In genomic region chr2:8678731-8679566, GRCh38 we compare ENCODE assay signal across 8 cellular contexts. TPM values are rescaled to one million over a fixed set of nuclear protein-coding genes. Genes with fewer than 3 reads are reported as not detected.
A peak's percentile ranks its signal among the peaks of the same experiment; 100 is the strongest.
DNase-seq lines count a peak whose midpoint lies in the region; ATAC-seq and TF ChIP-seq lines count a peak whose summit lies in the region.

No MANE protein-coding gene starts in this region.

- peaks cover 9% of the 10 kb centered on the region for H3K9me3 Mint-ChIP-seq in T-helper 1 cell treated with Interleukin-12 subunit alpha and Interleukin-12 subunit beta and Interleukin-4 antibody, amounts not matched to agents 30 μg/mL and 1 μg/mL, for 36 hours

- peaks cover 45% of the 10 kb centered on the region for H3K27me3 Mint-ChIP-seq in T-helper 1 cell treated with Interleukin-12 subunit alpha and Interleukin-12 subunit beta and Interleukin-4 antibody, amounts not matched to agents 30 μg/mL and 1 μg/mL, for 36 hours (ENCODE audit: low read depth)

- H3K4me1 Mint-ChIP-seq in T-helper 1 cell treated with Interleukin-12 subunit alpha and Interleukin-12 subunit beta and Interleukin-4 antibody, amounts not matched to agents 30 μg/mL and 1 μg/mL, for 36 hours (ENCODE audit: low read depth), result peaks cover 32% of the 10 kb centered on the region

- no peaks in the 10 kb centered on the region for H3K36me3 ChIP-seq in vagina

- no peaks in the 10 kb centered on the region for H3K4me1 ChIP-seq in right cardiac atrium (ENCODE audit: control insufficient read depth, insufficient read depth, low read length)
- H3K4me1 ChIP-seq in vagina, result peaks cover 52% of the 10 kb centered on the region

- DNase-seq in GM13977 (ENCODE audit: low spot score) (peak; percentile 96), NCI-H1694 treated with DMSO at 0.1 percent for 48 hours (lab: John Stamatoyannopoulos, UW) (peak; percentile 93), right cardiac atrium (peak; percentile 96 to 99 (median 99)), pulmonary artery endothelial cell (ENCODE audit: low read depth, low spot score) (peak; percentile 69), vagina (ENCODE audit: extremely low spot score in 2 of 2) (peak; percentile 93 to 94)

- ATAC-seq in HG02885 (IDR thresholded peaks at IDR 0.05; ENCODE audit: poor library complexity, unreplicated experiment), result peak; percentile 69
- ATAC-seq in right cardiac atrium, result peak; percentile 77

- TF ChIP-seq CTCF in GM13977 (IDR thresholded peaks at IDR 0.05; ENCODE audit: extremely low read depth, insufficient read depth, missing control alignments) (no peak), vagina (IDR thresholded peaks at IDR 0.05) (no peak)

- peak overlapping the region; percentile 82 for H3K4me3 ChIP-seq in right cardiac atrium (ENCODE audit: low read length)
- H3K4me3 ChIP-seq in vagina, result peak overlapping the region; percentile 46 to 63

- in situ Hi-C loops in GM13977 (cut with MboI; ENCODE audit: low pct_unique_long_range_greater_than_20kb, low sequenced_read_pairs, unreplicated experiment), result loop anchor here (25.0 kb wide), 1 partner anchor 367 kb away; no protein-coding TSS in a partner anchor

- peak overlapping the region; percentile 71 for H3K27ac Mint-ChIP-seq in T-helper 1 cell treated with Interleukin-12 subunit alpha and Interleukin-12 subunit beta and Interleukin-4 antibody, amounts not matched to agents 30 μg/mL and 1 μg/mL, for 36 hours

- peak overlapping the region; percentile 76 for H3K4me3 Mint-ChIP-seq in T-helper 1 cell treated with Interleukin-12 subunit alpha and Interleukin-12 subunit beta and Interleukin-4 antibody, amounts not matched to agents 30 μg/mL and 1 μg/mL, for 36 hours

- H3K36me3 Mint-ChIP-seq in T-helper 1 cell treated with Interleukin-12 subunit alpha and Interleukin-12 subunit beta and Interleukin-4 antibody, amounts not matched to agents 30 μg/mL and 1 μg/mL, for 36 hours (ENCODE audit: low read depth), result peaks cover 28% of the 10 kb centered on the region

- intact Hi-C loops in right cardiac atrium (cut with DNase I), result loop anchor here in 2 of 4 donors (5.0 to 10.0 kb wide), 2 partner anchors 97 to 674 kb away; no protein-coding TSS in a partner anchor
- intact Hi-C loops in vagina (cut with DNase I), result loop anchor here (10.0 kb wide), 1 partner anchor 674 kb away; no protein-coding TSS in a partner anchor

- WGBS in right cardiac atrium, result under 1% methylated on average over 91 of the region's 91 CpGs

- H3K27me3 ChIP-seq in right cardiac atrium (ENCODE audit: control insufficient read depth, insufficient read depth) (no peaks in the 10 kb centered on the region), vagina (no peaks in the 10 kb centered on the region)

- no peaks in the 10 kb centered on the region for H3K9me3 ChIP-seq in right cardiac atrium (ENCODE audit: control insufficient read depth, low read length)
- H3K9me3 ChIP-seq in vagina, result no peaks in the 10 kb centered on the region

- TF ChIP-seq POLR2A in vagina (IDR thresholded peaks at IDR 0.05), result peak in 1 of 2 donors; percentile 34

- peak overlapping the region; percentile 82 for H3K27ac ChIP-seq in angular gyrus (ENCODE audit: low read depth, low read length)
- peak overlapping the region; percentile 94 for H3K27ac ChIP-seq in right cardiac atrium (ENCODE audit: low read length)
- H3K27ac ChIP-seq in vagina, result peak overlapping the region; percentile 95

RNA-seq across cellular contexts. Expression of gene ID2, which starts 2.9 kb away (rescaled TPM):
- total RNA-seq in right cardiac atrium (100 to 1,000 TPM; 109 to 121 (median 114) TPM), pulmonary artery endothelial cell (7.6 and 10.1 TPM in 2 replicates), vagina (378 TPM)
- 205 TPM for polyA plus RNA-seq in right cardiac atrium

Comparison
In these comparisons a context has a peak if more than half of its experiments do, and no peak if none do; other contexts are left out.
1. Peak in every context shown above with its lines: DNase-seq, ATAC-seq, H3K4me3 ChIP-seq and H3K27ac ChIP-seq.